ENCODE assay signal across 2 cellular contexts in the genomic region with DNA sequence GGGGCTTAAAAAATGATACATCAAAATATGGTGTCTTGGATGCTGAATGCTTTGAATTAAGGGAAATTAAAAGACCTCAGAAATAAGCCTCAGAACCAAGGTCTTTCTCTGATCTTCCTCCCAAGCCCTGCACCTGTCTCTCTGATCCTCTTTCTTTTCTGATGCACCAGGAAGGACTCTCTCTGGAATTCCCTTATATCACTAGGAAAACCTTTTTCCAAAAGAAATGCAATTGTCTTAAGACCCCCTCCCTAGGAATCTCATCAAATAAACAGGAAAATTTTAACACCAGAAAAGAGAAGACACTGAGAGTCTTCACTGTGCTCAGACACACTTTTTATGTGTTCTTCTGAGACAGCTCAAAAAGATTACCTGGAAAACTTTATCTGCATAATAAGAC.
TF ChIP-seq lines count a peak whose summit lies in the region.

No MANE protein-coding gene starts in this region.

TF ChIP-seq in GM23338, 12 proteins besides CTCF, POLR2A, EP300 and RAD21 (continued from another document):
- TF ChIP-seq, protein P1, sequence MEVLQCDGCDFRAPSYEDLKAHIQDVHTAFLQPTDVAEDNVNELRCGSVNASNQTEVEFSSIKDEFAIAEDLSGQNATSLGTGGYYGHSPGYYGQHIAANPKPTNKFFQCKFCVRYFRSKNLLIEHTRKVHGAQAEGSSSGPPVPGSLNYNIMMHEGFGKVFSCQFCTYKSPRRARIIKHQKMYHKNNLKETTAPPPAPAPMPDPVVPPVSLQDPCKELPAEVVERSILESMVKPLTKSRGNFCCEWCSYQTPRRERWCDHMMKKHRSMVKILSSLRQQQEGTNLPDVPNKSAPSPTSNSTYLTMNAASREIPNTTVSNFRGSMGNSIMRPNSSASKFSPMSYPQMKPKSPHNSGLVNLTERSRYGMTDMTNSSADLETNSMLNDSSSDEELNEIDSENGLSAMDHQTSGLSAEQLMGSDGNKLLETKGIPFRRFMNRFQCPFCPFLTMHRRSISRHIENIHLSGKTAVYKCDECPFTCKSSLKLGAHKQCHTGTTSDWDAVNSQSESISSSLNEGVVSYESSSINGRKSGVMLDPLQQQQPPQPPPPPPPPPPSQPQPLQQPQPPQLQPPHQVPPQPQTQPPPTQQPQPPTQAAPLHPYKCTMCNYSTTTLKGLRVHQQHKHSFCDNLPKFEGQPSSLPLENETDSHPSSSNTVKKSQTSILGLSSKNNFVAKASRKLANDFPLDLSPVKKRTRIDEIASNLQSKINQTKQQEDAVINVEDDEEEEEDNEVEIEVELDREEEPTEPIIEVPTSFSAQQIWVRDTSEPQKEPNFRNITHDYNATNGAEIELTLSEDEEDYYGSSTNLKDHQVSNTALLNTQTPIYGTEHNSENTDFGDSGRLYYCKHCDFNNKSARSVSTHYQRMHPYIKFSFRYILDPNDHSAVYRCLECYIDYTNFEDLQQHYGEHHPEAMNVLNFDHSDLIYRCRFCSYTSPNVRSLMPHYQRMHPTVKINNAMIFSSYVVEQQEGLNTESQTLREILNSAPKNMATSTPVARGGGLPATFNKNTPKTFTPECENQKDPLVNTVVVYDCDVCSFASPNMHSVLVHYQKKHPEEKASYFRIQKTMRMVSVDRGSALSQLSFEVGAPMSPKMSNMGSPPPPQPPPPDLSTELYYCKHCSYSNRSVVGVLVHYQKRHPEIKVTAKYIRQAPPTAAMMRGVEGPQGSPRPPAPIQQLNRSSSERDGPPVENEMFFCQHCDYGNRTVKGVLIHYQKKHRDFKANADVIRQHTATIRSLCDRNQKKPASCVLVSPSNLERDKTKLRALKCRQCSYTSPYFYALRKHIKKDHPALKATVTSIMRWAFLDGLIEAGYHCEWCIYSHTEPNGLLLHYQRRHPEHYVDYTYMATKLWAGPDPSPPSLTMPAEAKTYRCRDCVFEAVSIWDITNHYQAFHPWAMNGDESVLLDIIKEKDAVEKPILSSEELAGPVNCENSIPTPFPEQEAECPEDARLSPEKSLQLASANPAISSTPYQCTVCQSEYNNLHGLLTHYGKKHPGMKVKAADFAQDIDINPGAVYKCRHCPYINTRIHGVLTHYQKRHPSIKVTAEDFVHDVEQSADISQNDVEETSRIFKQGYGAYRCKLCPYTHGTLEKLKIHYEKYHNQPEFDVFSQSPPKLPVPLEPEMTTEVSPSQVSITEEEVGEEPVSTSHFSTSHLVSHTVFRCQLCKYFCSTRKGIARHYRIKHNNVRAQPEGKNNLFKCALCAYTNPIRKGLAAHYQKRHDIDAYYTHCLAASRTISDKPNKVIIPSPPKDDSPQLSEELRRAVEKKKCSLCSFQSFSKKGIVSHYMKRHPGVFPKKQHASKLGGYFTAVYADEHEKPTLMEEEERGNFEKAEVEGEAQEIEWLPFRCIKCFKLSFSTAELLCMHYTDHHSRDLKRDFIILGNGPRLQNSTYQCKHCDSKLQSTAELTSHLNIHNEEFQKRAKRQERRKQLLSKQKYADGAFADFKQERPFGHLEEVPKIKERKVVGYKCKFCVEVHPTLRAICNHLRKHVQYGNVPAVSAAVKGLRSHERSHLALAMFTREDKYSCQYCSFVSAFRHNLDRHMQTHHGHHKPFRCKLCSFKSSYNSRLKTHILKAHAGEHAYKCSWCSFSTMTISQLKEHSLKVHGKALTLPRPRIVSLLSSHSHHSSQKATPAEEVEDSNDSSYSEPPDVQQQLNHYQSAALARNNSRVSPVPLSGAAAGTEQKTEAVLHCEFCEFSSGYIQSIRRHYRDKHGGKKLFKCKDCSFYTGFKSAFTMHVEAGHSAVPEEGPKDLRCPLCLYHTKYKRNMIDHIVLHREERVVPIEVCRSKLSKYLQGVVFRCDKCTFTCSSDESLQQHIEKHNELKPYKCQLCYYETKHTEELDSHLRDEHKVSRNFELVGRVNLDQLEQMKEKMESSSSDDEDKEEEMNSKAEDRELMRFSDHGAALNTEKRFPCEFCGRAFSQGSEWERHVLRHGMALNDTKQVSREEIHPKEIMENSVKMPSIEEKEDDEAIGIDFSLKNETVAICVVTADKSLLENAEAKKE (CRISPR knock-in tag; IDR thresholded peaks at IDR 0.05): peak; percentile 29; the same call in 1 of the 2 replicates
- TF ChIP-seq EZH2phosphoT487 (IDR thresholded peaks at IDR 0.05; ENCODE audit: unreplicated experiment) (no peak), EZH2 (IDR thresholded peaks at IDR 0.05; ENCODE audit: low read depth, unreplicated experiment) (no peak), CREB1 (CRISPR knock-in tag; IDR thresholded peaks at IDR 0.05; ENCODE audit: low read depth) (no peak), NANOG (IDR thresholded peaks at IDR 0.05; ENCODE audit: borderline replicate concordance) (peak; percentile 38; the same call in 1 of the 2 replicates), POLR2AphosphoS5 (IDR thresholded peaks at IDR 0.05; ENCODE audit: low read depth) (no peak)

TF ChIP-seq in WTC11, 78 proteins besides CTCF, POLR2A, EP300 and RAD21 (continued from another document):
- TF ChIP-seq, protein P2, sequence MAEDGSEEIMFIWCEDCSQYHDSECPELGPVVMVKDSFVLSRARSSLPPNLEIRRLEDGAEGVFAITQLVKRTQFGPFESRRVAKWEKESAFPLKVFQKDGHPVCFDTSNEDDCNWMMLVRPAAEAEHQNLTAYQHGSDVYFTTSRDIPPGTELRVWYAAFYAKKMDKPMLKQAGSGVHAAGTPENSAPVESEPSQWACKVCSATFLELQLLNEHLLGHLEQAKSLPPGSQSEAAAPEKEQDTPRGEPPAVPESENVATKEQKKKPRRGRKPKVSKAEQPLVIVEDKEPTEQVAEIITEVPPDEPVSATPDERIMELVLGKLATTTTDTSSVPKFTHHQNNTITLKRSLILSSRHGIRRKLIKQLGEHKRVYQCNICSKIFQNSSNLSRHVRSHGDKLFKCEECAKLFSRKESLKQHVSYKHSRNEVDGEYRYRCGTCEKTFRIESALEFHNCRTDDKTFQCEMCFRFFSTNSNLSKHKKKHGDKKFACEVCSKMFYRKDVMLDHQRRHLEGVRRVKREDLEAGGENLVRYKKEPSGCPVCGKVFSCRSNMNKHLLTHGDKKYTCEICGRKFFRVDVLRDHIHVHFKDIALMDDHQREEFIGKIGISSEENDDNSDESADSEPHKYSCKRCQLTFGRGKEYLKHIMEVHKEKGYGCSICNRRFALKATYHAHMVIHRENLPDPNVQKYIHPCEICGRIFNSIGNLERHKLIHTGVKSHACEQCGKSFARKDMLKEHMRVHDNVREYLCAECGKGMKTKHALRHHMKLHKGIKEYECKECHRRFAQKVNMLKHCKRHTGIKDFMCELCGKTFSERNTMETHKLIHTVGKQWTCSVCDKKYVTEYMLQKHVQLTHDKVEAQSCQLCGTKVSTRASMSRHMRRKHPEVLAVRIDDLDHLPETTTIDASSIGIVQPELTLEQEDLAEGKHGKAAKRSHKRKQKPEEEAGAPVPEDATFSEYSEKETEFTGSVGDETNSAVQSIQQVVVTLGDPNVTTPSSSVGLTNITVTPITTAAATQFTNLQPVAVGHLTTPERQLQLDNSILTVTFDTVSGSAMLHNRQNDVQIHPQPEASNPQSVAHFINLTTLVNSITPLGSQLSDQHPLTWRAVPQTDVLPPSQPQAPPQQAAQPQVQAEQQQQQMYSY (CRISPR knock-in tag; IDR thresholded peaks at IDR 0.05): no peak
- no peak for TF ChIP-seq CREM (CRISPR knock-in tag; IDR thresholded peaks at IDR 0.05)
- TF ChIP-seq, protein P3, sequence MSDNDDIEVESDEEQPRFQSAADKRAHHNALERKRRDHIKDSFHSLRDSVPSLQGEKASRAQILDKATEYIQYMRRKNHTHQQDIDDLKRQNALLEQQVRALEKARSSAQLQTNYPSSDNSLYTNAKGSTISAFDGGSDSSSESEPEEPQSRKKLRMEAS (CRISPR knock-in tag; IDR thresholded peaks at IDR 0.05): no peak
